20 cellular contexts compared by ENCODE assay signal in genomic region chr5:17258429-17258828, GRCh38. TPM values are rescaled to one million over a fixed set of nuclear protein-coding genes. Genes with fewer than 3 reads are reported as not detected.
DNase-seq lines count a peak whose midpoint lies in the region; ATAC-seq and TF ChIP-seq lines count a peak whose summit lies in the region.
"Had no signal": no experiment of that assay in that cellular context is flagged by ENCODE, and none has a peak within 500 bp of the region (broad histone marks: within the 10 kb centered on the region; RNA-seq: fewer than 3 reads in every experiment).

No MANE protein-coding gene starts in this region.

- H3K4me3 ChIP-seq in foreskin fibroblast (ENCODE audit: low read depth in 1 of 2, low read length in 2 of 2), result no peak overlapping the region
- H3K4me3 ChIP-seq in colonic mucosa, result no peak overlapping the region
- no peak overlapping the region for H3K4me3 ChIP-seq in gastrocnemius medialis
- H3K4me3 ChIP-seq: dorsolateral prefrontal cortex, GM23338, PC-9 had no signal

- no peaks in the 10 kb centered on the region for H3K27me3 Mint-ChIP-seq in WTC11 (ENCODE audit: low read depth)
- H3K27me3 Mint-ChIP-seq in CD14-positive monocyte (ENCODE audit: low read depth in 3 of 3), result no peaks in the 10 kb centered on the region
- H3K27me3 Mint-ChIP-seq: activated CD8-positive, alpha-beta memory T cell treated with anti-CD3 and anti-CD28 coated beads, Interleukin-2, amount 10 ng/mL, durations not matched to agents 7 days and 5 days; CD4-positive, alpha-beta memory T cell had no signal

- H3K9me3 Mint-ChIP-seq in WTC11 (peaks cover 16% of the 10 kb centered on the region), CD14-positive monocyte (peaks cover 8 to 21% (median 10%) of the 10 kb centered on the region in 7 donors)

- no peaks in the 10 kb centered on the region for H3K9me3 ChIP-seq in colonic mucosa
- no peaks in the 10 kb centered on the region for H3K9me3 ChIP-seq in gastrocnemius medialis

- in situ Hi-C loops in gastrocnemius medialis (cut with MboI; ENCODE audit: low sequenced_read_pairs in 4 of 4), result no loop called here

- H3K4me1 ChIP-seq in colonic mucosa (peaks cover 12% of the 10 kb centered on the region), gastrocnemius medialis (no peaks in the 10 kb centered on the region)

- peaks cover 47% of the 10 kb centered on the region for H3K36me3 Mint-ChIP-seq in WTC11
- H3K36me3 Mint-ChIP-seq in CD14-positive monocyte, result peaks cover 32 to 40% of the 10 kb centered on the region in 2 donors
- H3K36me3 Mint-ChIP-seq: activated CD8-positive, alpha-beta memory T cell treated with anti-CD3 and anti-CD28 coated beads, Interleukin-2, amount 10 ng/mL, durations not matched to agents 7 days and 5 days; CD4-positive, alpha-beta memory T cell; natural killer cell had no signal

- no peak overlapping the region for H3K9ac ChIP-seq in colonic mucosa (ENCODE audit: low read depth in 2 of 2, low read length in 2 of 2)

- DNase-seq in HT1080 (ENCODE audit: low read depth) (peak; percentile 79), WTC11 (ENCODE audit: low spot score) (no peak), foreskin fibroblast (peak; percentile 32 to 66), NCI-H446 (lab: John Stamatoyannopoulos, UW) (no peak), colonic mucosa (no peak), CD14-positive monocyte (ENCODE audit: low spot score) (no peak), gastrocnemius medialis (no peak)
- DNase-seq: activated CD8-positive, alpha-beta memory T cell treated with anti-CD3 and anti-CD28 coated beads, Interleukin-2, amount 10 ng/mL, durations not matched to agents 7 days and 5 days; activated gamma-delta T cell; anterior cingulate cortex; CD4-positive, alpha-beta memory T cell; MM.1S; natural killer cell; NCI-H2029; NCI-H524 treated with DMSO at 0.1 percent for 48 hours; PC-9; stimulated activated CD4-positive, alpha-beta T cell treated with anti-CD3 and anti-CD28 coated beads, Interleukin-2, amount 100 ng/mL, for 24 hours had no signal

- H3K27ac Mint-ChIP-seq in WTC11, result peak overlapping the region; percentile 46; the same call in 1 of the 2 replicates
- peak overlapping the region in 3 of 7 donors; percentile 66 to 79 (median 66) for H3K27ac Mint-ChIP-seq in CD14-positive monocyte
- H3K27ac Mint-ChIP-seq: activated CD8-positive, alpha-beta memory T cell treated with anti-CD3 and anti-CD28 coated beads, Interleukin-2, amount 10 ng/mL, durations not matched to agents 7 days and 5 days; CD4-positive, alpha-beta memory T cell; GM23338; natural killer cell had no signal

- no peak overlapping the region for H3K27ac ChIP-seq in colonic mucosa
- H3K27ac ChIP-seq in gastrocnemius medialis, result no peak overlapping the region
- H3K27ac ChIP-seq: PC-9 had no signal

- no peak for TF ChIP-seq POLR2A in gastrocnemius medialis (IDR thresholded peaks at IDR 0.05)

- H3K27me3 ChIP-seq in colonic mucosa, result no peaks in the 10 kb centered on the region
- H3K27me3 ChIP-seq in gastrocnemius medialis, result no peaks in the 10 kb centered on the region
- H3K27me3 ChIP-seq: dorsolateral prefrontal cortex had no signal

- intact Hi-C loops in colonic mucosa (cut with DNase I), result no loop called here
- intact Hi-C loops in CD14-positive monocyte (cut with micrococcal nuclease), result loop anchor here (5.0 to 10.0 kb wide), 5 partner anchors 36 to 176 kb away; partner anchors contain the start of gene BASP1 (in 1 of the 2)
- intact Hi-C loops in gastrocnemius medialis (cut with DNase I; ENCODE audit: low total_unique reads), result no loop called here

- TF ChIP-seq CTCF in WTC11 (IDR thresholded peaks at IDR 0.05), result no peak
- TF ChIP-seq CTCF in foreskin fibroblast (IDR thresholded peaks at IDR 0.05; ENCODE audit: low read depth, low read length), result no peak
- no peak for TF ChIP-seq CTCF in colonic mucosa (IDR thresholded peaks at IDR 0.05)
- TF ChIP-seq CTCF in CD14-positive monocyte (IDR thresholded peaks at IDR 0.05), result no peak
- no peak for TF ChIP-seq CTCF in gastrocnemius medialis (IDR thresholded peaks at IDR 0.05 in 4 of 5, conservative IDR thresholded peaks at IDR 0.05 in 1 of 5)

- H3K36me3 ChIP-seq in colonic mucosa (no peaks in the 10 kb centered on the region), gastrocnemius medialis (no peaks in the 10 kb centered on the region)

- POLR2A ChIA-PET in WTC11 (lab: Charles Lee), result no interaction called here

- CTCF ChIA-PET in WTC11 (lab: Charles Lee), result interaction anchor here (2.2 kb wide), 1 partner anchor 42 kb away, joined by 8 read pairs; no protein-coding TSS in a partner anchor

- H3K4me3 Mint-ChIP-seq in WTC11, result no peak overlapping the region
- H3K4me3 Mint-ChIP-seq in CD14-positive monocyte, result no peak overlapping the region
- H3K4me3 Mint-ChIP-seq: activated CD8-positive, alpha-beta memory T cell treated with anti-CD3 and anti-CD28 coated beads, Interleukin-2, amount 10 ng/mL, durations not matched to agents 7 days and 5 days; CD4-positive, alpha-beta memory T cell; GM23338; natural killer cell had no signal

- ATAC-seq in WTC11, result no peak
- ATAC-seq in gastrocnemius medialis, result no peak
- ATAC-seq: activated CD8-positive, alpha-beta memory T cell treated with anti-CD3 and anti-CD28 coated beads, Interleukin-2, amount 10 ng/mL, durations not matched to agents 7 days and 5 days had no signal

- H3K4me1 Mint-ChIP-seq in WTC11 (peaks cover 67% of the 10 kb centered on the region), CD14-positive monocyte (peaks cover 48% of the 10 kb centered on the region)
- H3K4me1 Mint-ChIP-seq: activated CD8-positive, alpha-beta memory T cell treated with anti-CD3 and anti-CD28 coated beads, Interleukin-2, amount 10 ng/mL, durations not matched to agents 7 days and 5 days; CD4-positive, alpha-beta memory T cell; natural killer cell had no signal

TF ChIP-seq in WTC11, 78 proteins besides CTCF, POLR2A, EP300 and RAD21 (continues in another document):
- no peak for TF ChIP-seq JUN (CRISPR knock-in tag; IDR thresholded peaks at IDR 0.05)
- TF ChIP-seq ZNF416 (CRISPR knock-in tag; IDR thresholded peaks at IDR 0.05), result no peak
- TF ChIP-seq RELA (CRISPR knock-in tag; IDR thresholded peaks at IDR 0.05; ENCODE audit: borderline replicate concordance), result no peak
- no peak for TF ChIP-seq EMX1 (CRISPR knock-in tag; IDR thresholded peaks at IDR 0.05)
- TF ChIP-seq ZNF512 (CRISPR knock-in tag; IDR thresholded peaks at IDR 0.05; ENCODE audit: borderline replicate concordance), result no peak
- TF ChIP-seq, protein P1, sequence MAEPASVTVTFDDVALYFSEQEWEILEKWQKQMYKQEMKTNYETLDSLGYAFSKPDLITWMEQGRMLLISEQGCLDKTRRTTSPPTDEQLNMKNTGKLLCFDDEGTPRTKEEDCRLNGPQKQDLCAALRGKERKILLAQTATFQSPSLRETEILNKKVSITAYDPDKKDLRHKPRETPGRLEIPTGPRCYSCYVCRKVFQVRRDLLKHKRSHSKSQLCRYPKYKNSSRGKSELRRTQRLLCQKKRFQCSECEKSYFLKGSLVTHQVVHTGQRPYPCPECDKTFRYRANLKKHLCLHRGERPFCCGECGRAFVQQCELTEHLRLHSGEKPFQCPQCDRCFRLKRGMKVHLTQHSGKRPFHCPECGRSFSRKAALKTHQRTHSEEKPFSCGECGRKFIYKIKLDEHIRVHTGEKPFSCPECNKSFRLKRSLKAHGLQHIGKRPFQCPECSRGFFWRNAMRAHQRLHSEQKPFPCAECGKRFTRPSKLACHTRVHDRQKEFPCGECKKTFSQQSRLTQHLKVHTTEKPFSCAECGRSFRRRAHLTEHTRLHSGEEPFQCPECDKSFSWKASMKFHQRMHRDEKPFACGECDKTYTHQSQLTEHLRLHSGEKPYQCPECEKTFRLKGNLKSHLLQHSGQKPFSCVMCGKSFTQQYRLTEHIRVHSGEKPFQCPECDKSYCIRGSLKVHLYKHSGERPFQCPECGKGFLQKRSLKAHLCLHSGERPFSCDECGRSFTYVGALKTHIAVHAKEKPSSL (CRISPR knock-in tag; conservative IDR thresholded peaks at IDR 0.05), result no peak
- TF ChIP-seq GTF2I (CRISPR knock-in tag; conservative IDR thresholded peaks at IDR 0.05), result no peak
- TF ChIP-seq OVOL2 (CRISPR knock-in tag; IDR thresholded peaks at IDR 0.05; ENCODE audit: borderline replicate concordance), result no peak
- TF ChIP-seq, protein P2, sequence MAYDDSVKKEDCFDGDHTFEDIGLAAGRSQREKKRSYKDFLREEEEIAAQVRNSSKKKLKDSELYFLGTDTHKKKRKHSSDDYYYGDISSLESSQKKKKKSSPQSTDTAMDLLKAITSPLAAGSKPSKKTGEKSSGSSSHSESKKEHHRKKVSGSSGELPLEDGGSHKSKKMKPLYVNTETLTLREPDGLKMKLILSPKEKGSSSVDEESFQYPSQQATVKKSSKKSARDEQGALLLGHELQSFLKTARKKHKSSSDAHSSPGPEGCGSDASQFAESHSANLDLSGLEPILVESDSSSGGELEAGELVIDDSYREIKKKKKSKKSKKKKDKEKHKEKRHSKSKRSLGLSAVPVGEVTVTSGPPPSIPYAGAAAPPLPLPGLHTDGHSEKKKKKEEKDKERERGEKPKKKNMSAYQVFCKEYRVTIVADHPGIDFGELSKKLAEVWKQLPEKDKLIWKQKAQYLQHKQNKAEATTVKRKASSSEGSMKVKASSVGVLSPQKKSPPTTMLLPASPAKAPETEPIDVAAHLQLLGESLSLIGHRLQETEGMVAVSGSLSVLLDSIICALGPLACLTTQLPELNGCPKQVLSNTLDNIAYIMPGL (CRISPR knock-in tag; IDR thresholded peaks at IDR 0.05), result no peak

RNA-seq across cellular contexts. Expression of gene BASP1, which starts 41.0 kb away (rescaled TPM):
- 134 and 149 TPM in 2 replicates for total RNA-seq in HT1080 (2014; rRNA removed; shearing (Covaris generic))
- polyA plus RNA-seq in HT1080 (2015; cell fraction: cytosol; rRNA removed), result 170 and 186 TPM in 2 replicates
- 70.1 and 81.9 TPM in 2 replicates for polyA plus RNA-seq in HT1080 (2015; cell fraction: nucleus; rRNA removed)
- total RNA-seq in WTC11 (2021) (108 to 123 TPM (median 119 TPM) in 3 replicates), colonic mucosa (1 to 10 TPM; 4.2 to 5.5 TPM), gastrocnemius medialis (1 to 10 TPM in 2 of 4 donors, under 1 TPM in 1, not detected in 1; 0.82 to 4.0 (median 4.0) TPM)
- polyA plus RNA-seq in CD14-positive monocyte, result 10 to 100 TPM; 36.6 to 61.6 TPM
- total RNA-seq: HT-29, PC-9 had no signal

Comparison
In these comparisons a context has a peak if more than half of its experiments do, and no peak if none do; other contexts are left out.
1. DNase-seq: peak in HT1080 (single experiment) and foreskin fibroblast (2 of 2); none in WTC11 (single experiment), NCI-H446 (0 of 2), colonic mucosa (single experiment), CD14-positive monocyte (single experiment) and gastrocnemius medialis (0 of 2).
2. RNA of gene BASP1, which starts 41.0 kb away (total RNA-seq): 134 to 149 TPM in HT1080 and 108 to 123 TPM in WTC11; 4.2 to 5.5 TPM in colonic mucosa and 0.82 to 4.0 TPM in gastrocnemius medialis; every median in the first group is over 10 times any median in the second.
3. intact Hi-C loops: an anchor here in CD14-positive monocyte (5.0 to 10.0 kb wide); none called in colonic mucosa and gastrocnemius medialis.